8 cellular contexts compared by ENCODE assay signal in the genomic region with DNA sequence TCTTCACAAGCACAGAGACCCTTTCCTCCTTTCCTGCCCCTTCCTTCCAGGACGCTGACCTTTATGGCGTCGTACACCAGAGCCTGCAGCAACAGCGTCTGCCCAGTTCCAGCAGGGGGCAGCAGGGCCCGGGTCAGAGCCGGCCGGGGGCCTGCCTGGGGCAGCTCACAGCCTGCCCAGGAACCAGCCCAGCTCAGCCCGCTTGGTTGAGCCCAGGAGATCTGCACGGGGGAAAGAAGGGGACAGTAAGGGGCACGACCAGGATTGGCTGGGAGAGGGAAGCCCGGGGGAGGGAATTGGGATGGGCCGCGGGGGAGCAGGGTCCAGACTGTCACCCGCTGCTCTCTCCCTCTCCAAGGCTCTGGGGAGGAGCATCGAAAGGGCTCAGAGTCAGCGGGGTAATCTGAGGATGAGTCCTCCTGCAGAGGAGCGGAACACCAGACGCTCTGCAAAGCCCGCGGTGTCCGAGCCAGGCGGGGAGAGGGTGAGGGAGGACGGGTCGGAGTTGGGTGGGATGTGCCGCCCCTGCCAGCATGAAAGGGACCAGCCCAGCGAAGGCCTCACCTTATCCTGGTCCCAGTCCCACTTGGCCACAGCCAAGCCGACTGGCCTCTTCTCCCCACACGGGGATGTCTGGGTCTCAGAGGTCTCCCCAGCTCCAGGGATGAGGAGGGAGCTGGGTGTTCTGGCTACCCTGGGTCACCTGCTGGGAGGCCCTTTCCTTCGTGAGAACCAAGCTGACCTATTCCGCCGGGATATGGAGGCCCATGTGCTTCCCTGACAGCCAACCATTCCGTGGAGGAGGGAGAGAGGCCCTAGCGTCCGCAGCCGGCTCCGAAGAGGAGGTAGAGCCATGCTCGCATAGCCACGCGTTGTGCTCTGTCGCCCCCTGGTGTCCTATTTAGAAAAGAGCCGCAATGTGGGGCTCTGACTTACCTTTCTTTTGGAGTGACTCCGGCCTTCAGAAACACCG. TPM values are rescaled to one million over a fixed set of nuclear protein-coding genes. Genes with fewer than 3 reads are reported as not detected.
DNase-seq lines count a peak whose midpoint lies in the region; ATAC-seq, FAIRE-seq and TF ChIP-seq lines count a peak whose summit lies in the region.

No MANE protein-coding gene starts in this region.

- BruUV-seq in PC-9 (replicated peaks; lab: Mats Ljungman, UMichigan): no TSS peak

- peak overlapping the region; percentile 85 for H3K4me2 ChIP-seq in PC-9

- peak overlapping the region; percentile 87 for H2AFZ ChIP-seq in PC-9

- no peaks in the 10 kb centered on the region for H3F3A ChIP-seq in PC-9 (ENCODE audit: insufficient read depth, low read depth)

- POLR2A ChIA-PET in PC-9 (lab: Charles Lee; ENCODE audit: unreplicated experiment): interaction anchor here (0.6 to 1.0 kb wide), 2 partner anchors 81 to 251 kb away, joined by 3 read pairs; partner anchors contain the start of gene RNU5B-1

- peak; percentile 80 for TF ChIP-seq CTCF in PC-9 (conservative IDR thresholded peaks at IDR 0.05)

- FAIRE-seq in A204.1 (lab: Jason Lieb, UNC): peak; percentile 47

- no peaks in the 10 kb centered on the region for H3K79me2 ChIP-seq in PC-9 (ENCODE audit: low read depth)

- no peaks in the 10 kb centered on the region for H3K9me2 ChIP-seq in PC-9 (ENCODE audit: insufficient read depth)

- no peaks in the 10 kb centered on the region for H3K36me3 ChIP-seq in PC-9 (ENCODE audit: low read depth)
- H3K36me3 ChIP-seq in esophagus (ENCODE audit: control insufficient read depth in 2 of 2, insufficient read depth in 2 of 2, low read length in 1 of 2): no peaks in the 10 kb centered on the region
- H3K36me3 ChIP-seq in mucosa of stomach (ENCODE audit: control insufficient read depth, insufficient read depth, low read length): no peaks in the 10 kb centered on the region

- H3K4me1 Mint-ChIP-seq in activated T-cell treated with anti-CD3 and anti-CD28 coated beads, Interleukin-2, amount 50 U/mL, for 4 hours (ENCODE audit: low read depth): peaks cover 7% of the 10 kb centered on the region

- intact Hi-C loops in PC-9 (cut with micrococcal nuclease; ENCODE audit: unreplicated experiment): loop anchor here (1.0 to 5.0 kb wide), 6 partner anchors 20 to 653 kb away; no protein-coding TSS in a partner anchor

- H3K9ac ChIP-seq in mucosa of stomach (ENCODE audit: low read length): no peak overlapping the region

- H3K9me3 ChIP-seq in PC-9 (ENCODE audit: insufficient read depth, low read depth) (no peaks in the 10 kb centered on the region), esophagus (ENCODE audit: control insufficient read depth in 2 of 2, insufficient read depth in 1 of 2, low read depth in 1 of 2, low read length in 1 of 2) (no peaks in the 10 kb centered on the region), mucosa of stomach (ENCODE audit: control insufficient read depth, low read length) (no peaks in the 10 kb centered on the region)

- H3K4me1 ChIP-seq in PC-9 (replicated peaks; ENCODE audit: insufficient read depth) (peaks cover 4% of the 10 kb centered on the region; the same call in 1 of the 2 replicates), esophagus (ENCODE audit: control insufficient read depth in 2 of 2, insufficient read depth in 2 of 2, low read length in 1 of 2) (peaks cover 0 to 6% of the 10 kb centered on the region in 2 donors), mucosa of stomach (ENCODE audit: control insufficient read depth, insufficient read depth, low read length) (peaks cover 13% of the 10 kb centered on the region)

- peak; percentile 62 for ATAC-seq in GM18867 (IDR thresholded peaks at IDR 0.05; ENCODE audit: unreplicated experiment)
- peak; percentile 90 to 93 for ATAC-seq in activated T-cell treated with anti-CD3 and anti-CD28 coated beads, Interleukin-2, amount 50 U/mL, for 4 hours

- H3K9me3 Mint-ChIP-seq in activated T-cell treated with anti-CD3 and anti-CD28 coated beads, Interleukin-2, amount 50 U/mL, for 4 hours: no peaks in the 10 kb centered on the region

- H3K27me3 Mint-ChIP-seq in activated T-cell treated with anti-CD3 and anti-CD28 coated beads, Interleukin-2, amount 50 U/mL, for 4 hours (ENCODE audit: low read depth): peaks cover 23% of the 10 kb centered on the region

- peak overlapping the region; percentile 46 for H3K4me3 ChIP-seq in PC-9
- peak overlapping the region; percentile 12 to 25 for H3K4me3 ChIP-seq in esophagus (ENCODE audit: low read depth in 1 of 2, low read length in 2 of 2)
- peak overlapping the region; percentile 50 for H3K4me3 ChIP-seq in mucosa of stomach (ENCODE audit: low read length)

- no peaks in the 10 kb centered on the region for H3K36me3 Mint-ChIP-seq in activated T-cell treated with anti-CD3 and anti-CD28 coated beads, Interleukin-2, amount 50 U/mL, for 4 hours (ENCODE audit: insufficient read depth)

- H3K4me3 Mint-ChIP-seq in activated T-cell treated with anti-CD3 and anti-CD28 coated beads, Interleukin-2, amount 50 U/mL, for 4 hours: peak overlapping the region; percentile 85

- peak; percentile 46 for DNase-seq in KG1 (lab: John Stamatoyannopoulos, UW)
- DNase-seq in PC-9: peak; percentile 57 to 85
- peak; percentile 80 for DNase-seq in activated T-cell treated with anti-CD3 and anti-CD28 coated beads, Interleukin-2, amount 50 U/mL, for 4 hours
- DNase-seq in stimulated activated CD8-positive, alpha-beta memory T cell treated with anti-CD3 and anti-CD28 coated beads, Interleukin-4, amount 100 ng/mL, for 48 hours: peak; percentile 89

- H3K27ac ChIP-seq in PC-9: no peak overlapping the region
- H3K27ac ChIP-seq in esophagus (ENCODE audit: low read depth in 2 of 2, low read length in 1 of 2): no peak overlapping the region

- H4K20me1 ChIP-seq in PC-9 (ENCODE audit: insufficient read depth): no peaks in the 10 kb centered on the region

- 8 to 15% methylated on average over 40 to 43 of the region's 43 CpGs for WGBS in esophagus, 2 donors

- H3K27me3 ChIP-seq in PC-9 (ENCODE audit: insufficient read depth, low read depth) (peaks cover 18% of the 10 kb centered on the region), esophagus (ENCODE audit: control insufficient read depth in 1 of 2, insufficient read depth in 2 of 2, low read length in 2 of 2) (no peaks in the 10 kb centered on the region), mucosa of stomach (ENCODE audit: control insufficient read depth, insufficient read depth, low read length) (peaks cover 29% of the 10 kb centered on the region)

- CTCF ChIA-PET in PC-9 (lab: Charles Lee): interaction anchor here (0.5 to 1.6 kb wide), 6 partner anchors 16 to 639 kb away, joined by 3 to 20 read pairs (median 8); no protein-coding TSS in a partner anchor

RNA-seq across cellular contexts. Expression of gene IGDCC3, which starts 7.4 kb away (rescaled TPM):
- 0.22 and 0.38 TPM in 2 replicates for total RNA-seq in PC-9 (2021)
- under 1 TPM in 1 of 3 donors, not detected in 2; 0.10 TPM for total RNA-seq in activated T-cell treated with anti-CD3 and anti-CD28 coated beads, Interleukin-2, amount 50 U/mL, for 4 hours
- under 1 TPM in 1 of 2 donors, not detected in 1; under 0.01 TPM for polyA plus RNA-seq in esophagus

RNA-seq across cellular contexts. Expression of gene IGDCC4, which starts 37.6 kb away (rescaled TPM):
- 0.10 and 0.31 TPM in 2 replicates for total RNA-seq in PC-9 (2021)
- total RNA-seq in activated T-cell treated with anti-CD3 and anti-CD28 coated beads, Interleukin-2, amount 50 U/mL, for 4 hours: under 1 TPM; 0.66 to 0.98 (median 0.95) TPM
- under 1 TPM; 0.26 to 0.38 TPM for polyA plus RNA-seq in esophagus
